ENCODE assay signal across 20 cellular contexts in the genomic region with DNA sequence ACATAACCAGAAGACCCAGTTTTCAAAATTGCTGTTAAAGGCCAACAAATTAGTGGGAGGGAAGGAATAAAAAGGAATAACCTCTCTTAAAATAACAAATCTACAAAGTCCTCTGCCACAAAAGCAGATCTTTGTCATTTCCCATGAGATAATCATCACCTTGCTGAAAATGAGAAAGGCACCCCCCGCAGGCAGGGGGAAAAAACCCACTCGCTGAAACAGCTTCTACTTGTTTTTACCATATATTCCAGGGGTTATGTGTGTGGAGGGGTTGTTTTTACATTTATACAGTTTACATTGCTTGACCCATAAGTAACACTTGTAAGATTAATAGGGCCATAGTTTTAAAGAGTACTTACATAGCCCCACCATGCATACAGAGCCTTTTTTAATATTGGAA.
DNase-seq lines count a peak whose midpoint lies in the region; ATAC-seq and TF ChIP-seq lines count a peak whose summit lies in the region.
"Had no signal": no experiment of that assay in that cellular context is flagged by ENCODE, and none has a peak within 500 bp of the region (broad histone marks: within the 10 kb centered on the region; RNA-seq: fewer than 3 reads in every experiment).

No MANE protein-coding gene starts in this region.

- H3K27ac ChIP-seq in cardiac muscle cell (peak overlapping the region; percentile 69), heart left ventricle (no peak overlapping the region), smooth muscle cell (ENCODE audit: low read depth) (peak overlapping the region; percentile 16), brain microvascular endothelial cell (no peak overlapping the region)
- H3K27ac ChIP-seq: 22Rv1, A549, BLaER1, GM23248 had no signal

- intact Hi-C loops in heart left ventricle (cut with DNase I) (no loop called here), activated B cell treated with CpG ODN at 0.5 μM for 24 hours (cut with micrococcal nuclease) (loop anchor here (1.0 kb wide), 2 partner anchors 8 to 10 kb away; no protein-coding TSS in a partner anchor)

- in situ Hi-C loops in brain microvascular endothelial cell (cut with HindIII; ENCODE audit: low pct_ligation_motif_present, low sequenced_read_pairs) = no loop called here

- H2AFZ ChIP-seq in Loucy (ENCODE audit: low read length) = no peak overlapping the region
- no peak overlapping the region for H2AFZ ChIP-seq in smooth muscle cell (ENCODE audit: low read depth)
- H2AFZ ChIP-seq: GM23248 had no signal

- H3K4me3 Mint-ChIP-seq in activated B cell treated with CpG ODN at 0.5 μM for 24 hours = no peak overlapping the region
- H3K4me3 Mint-ChIP-seq: CD14-positive monocyte; CD4-positive, alpha-beta memory T cell; IgD-negative memory B cell had no signal

- no peak overlapping the region for H3K4me2 ChIP-seq in Loucy (ENCODE audit: low read depth, low read length, poor library complexity, severe bottlenecking)
- no peak overlapping the region for H3K4me2 ChIP-seq in smooth muscle cell
- H3K4me2 ChIP-seq: A549, BLaER1 had no signal

- peaks cover 65% of the 10 kb centered on the region for H3K36me3 ChIP-seq in cardiac muscle cell
- H3K36me3 ChIP-seq in heart left ventricle = peaks cover 0 to 77% (median 30%) of the 10 kb centered on the region in 9 donors
- H3K36me3 ChIP-seq in Loucy (ENCODE audit: insufficient read depth, low read length) = no peaks in the 10 kb centered on the region
- H3K36me3 ChIP-seq in smooth muscle cell (ENCODE audit: low read depth) = peaks cover 45% of the 10 kb centered on the region
- H3K36me3 ChIP-seq in brain microvascular endothelial cell (replicated peaks) = peaks cover 11% of the 10 kb centered on the region

- no peak for TF ChIP-seq POLR2A in heart left ventricle (IDR thresholded peaks at IDR 0.05)

- no peaks in the 10 kb centered on the region for H3K27me3 Mint-ChIP-seq in activated B cell treated with CpG ODN at 0.5 μM for 24 hours
- H3K27me3 Mint-ChIP-seq: IgD-negative memory B cell had no signal

- 81 to 96% (median 89%) methylated on average over 2 of the region's 2 CpGs for WGBS in heart left ventricle, 4 donors
- 80% methylated on average over 2 of the region's 2 CpGs for WGBS in smooth muscle cell (ENCODE audit: low lambda C conversion rate)

- no peaks in the 10 kb centered on the region for H3K9me3 ChIP-seq in cardiac muscle cell (ENCODE audit: low read depth)
- H3K9me3 ChIP-seq in heart left ventricle = no peaks in the 10 kb centered on the region
- no peaks in the 10 kb centered on the region for H3K9me3 ChIP-seq in Loucy (ENCODE audit: insufficient read depth, low read depth, low read length)
- no peaks in the 10 kb centered on the region for H3K9me3 ChIP-seq in smooth muscle cell (replicated peaks; ENCODE audit: low read depth)
- H3K9me3 ChIP-seq: A549, BLaER1 had no signal

- H3K27ac Mint-ChIP-seq in activated B cell treated with CpG ODN at 0.5 μM for 24 hours = peak overlapping the region; percentile 11
- H3K27ac Mint-ChIP-seq: CD14-positive monocyte; CD4-positive, alpha-beta memory T cell; IgD-negative memory B cell had no signal

- POLR2A ChIA-PET in activated B cell treated with CpG ODN at 0.5 μM for 24 hours (lab: Charles Lee) = interaction anchor here (0.9 kb wide), 1 partner anchor 9 kb away, joined by 3 read pairs; no protein-coding TSS in a partner anchor

- no peak for ATAC-seq in heart left ventricle
- no peak for ATAC-seq in activated B cell treated with CpG ODN at 0.5 μM for 24 hours (ENCODE audit: low read depth)
- ATAC-seq: A549, HepG2 had no signal

- no peaks in the 10 kb centered on the region for H3K9me2 ChIP-seq in Loucy (replicated peaks; ENCODE audit: low read depth, low read length)

- H3K4me1 ChIP-seq in cardiac muscle cell (ENCODE audit: low read depth) (peaks cover 9% of the 10 kb centered on the region), heart left ventricle (peaks cover 0 to 10% (median 6%) of the 10 kb centered on the region in 12 donors), Loucy (ENCODE audit: insufficient read depth, low read length, poor library complexity, severe bottlenecking) (no peaks in the 10 kb centered on the region), smooth muscle cell (ENCODE audit: low read depth) (no peaks in the 10 kb centered on the region)
- H3K4me1 ChIP-seq: A549, BLaER1 had no signal

- peaks cover 49% of the 10 kb centered on the region for H3K36me3 Mint-ChIP-seq in activated B cell treated with CpG ODN at 0.5 μM for 24 hours (ENCODE audit: low read depth)
- H3K36me3 Mint-ChIP-seq: CD4-positive, alpha-beta memory T cell had no signal

- H3K9me3 Mint-ChIP-seq in activated B cell treated with CpG ODN at 0.5 μM for 24 hours = no peaks in the 10 kb centered on the region
- H3K9me3 Mint-ChIP-seq: IgD-negative memory B cell had no signal

- H3K9ac ChIP-seq in Loucy (ENCODE audit: low read depth, low read length, poor library complexity, severe bottlenecking) (no peak overlapping the region), smooth muscle cell (ENCODE audit: low read depth) (no peak overlapping the region)
- H3K9ac ChIP-seq: BLaER1, GM23248 had no signal

- H4K20me1 ChIP-seq in Loucy (ENCODE audit: insufficient read depth, low read length, poor library complexity, severe bottlenecking) = no peaks in the 10 kb centered on the region
- peaks cover 72% of the 10 kb centered on the region for H4K20me1 ChIP-seq in smooth muscle cell (ENCODE audit: low read depth)
- H4K20me1 ChIP-seq: BLaER1 had no signal

- DNase-seq in cardiac muscle cell (ENCODE audit: low read depth in 1 of 2, low spot score in 1 of 2) (no peak), heart left ventricle (no peak), activated B cell treated with CpG ODN at 0.5 μM for 24 hours (no peak), smooth muscle cell (lab: John Stamatoyannopoulos, UW; ENCODE audit: unreplicated experiment) (no peak), inferior parietal cortex (ENCODE audit: extremely low spot score) (no peak), GM19238 (ENCODE audit: insufficient read length, low spot score) (no peak), brain microvascular endothelial cell (no peak)
- DNase-seq: AML-193; CD4-positive, alpha-beta memory T cell; DMS153; DMS79; GF-D8; GM23248 had no signal

- H3F3A ChIP-seq in Loucy (ENCODE audit: low read depth) (no peaks in the 10 kb centered on the region), smooth muscle cell (ENCODE audit: low read depth) (peaks cover 35% of the 10 kb centered on the region)

- H3K4me3 ChIP-seq in cardiac muscle cell (no peak overlapping the region), heart left ventricle (no peak overlapping the region), Loucy (ENCODE audit: low read length, poor library complexity, severe bottlenecking) (no peak overlapping the region), smooth muscle cell (no peak overlapping the region), brain microvascular endothelial cell (ENCODE audit: low read depth, low read length) (no peak overlapping the region)
- H3K4me3 ChIP-seq: A549, BLaER1, GM23248 had no signal

- H3K27me3 ChIP-seq in cardiac muscle cell (no peaks in the 10 kb centered on the region), heart left ventricle (no peaks in the 10 kb centered on the region), Loucy (ENCODE audit: insufficient read depth, low read length, poor library complexity, severe bottlenecking) (no peaks in the 10 kb centered on the region), smooth muscle cell (ENCODE audit: low read depth) (no peaks in the 10 kb centered on the region), brain microvascular endothelial cell (replicated peaks) (no peaks in the 10 kb centered on the region)
- H3K27me3 ChIP-seq: BLaER1 had no signal

- peaks cover 27% of the 10 kb centered on the region for H3K4me1 Mint-ChIP-seq in activated B cell treated with CpG ODN at 0.5 μM for 24 hours
- H3K4me1 Mint-ChIP-seq: CD14-positive monocyte; CD4-positive, alpha-beta memory T cell had no signal

- CTCF ChIA-PET in activated B cell treated with CpG ODN at 0.5 μM for 24 hours (lab: Charles Lee) = interaction anchor here (1.0 kb wide), 1 partner anchor 24 kb away, joined by 5 read pairs; no protein-coding TSS in a partner anchor

- H3K79me2 ChIP-seq in Loucy (ENCODE audit: insufficient read depth, low read length) (no peaks in the 10 kb centered on the region), smooth muscle cell (ENCODE audit: low read depth) (peaks cover 51% of the 10 kb centered on the region)

- TF ChIP-seq CTCF in cardiac muscle cell (IDR thresholded peaks at IDR 0.05; ENCODE audit: low read depth, low read length) (no peak), heart left ventricle (IDR thresholded peaks at IDR 0.05) (no peak), Loucy (conservative IDR thresholded peaks at IDR 0.05; ENCODE audit: low read length) (peak; percentile 27), activated B cell treated with CpG ODN at 0.5 μM for 24 hours (IDR thresholded peaks at IDR 0.05) (no peak), smooth muscle cell (IDR thresholded peaks at IDR 0.05; ENCODE audit: borderline replicate concordance, insufficient read depth, poor library complexity, severe bottlenecking) (no peak), brain microvascular endothelial cell (IDR thresholded peaks at IDR 0.05; ENCODE audit: low read depth, low read length, missing control alignments) (no peak)

Comparison
In these comparisons a context has a peak if more than half of its experiments do, and no peak if none do; other contexts are left out.
1. H3K27ac ChIP-seq: peak in cardiac muscle cell (single experiment) and smooth muscle cell (single experiment); none in heart left ventricle (0 of 12) and brain microvascular endothelial cell (single experiment).